Comparison of ENCODE assay signal across 8 cellular contexts in genomic region chr1:173476197-173476663, GRCh38. TPM values are rescaled to one million over a fixed set of nuclear protein-coding genes. Genes with fewer than 3 reads are reported as not detected.
DNase-seq lines count a peak whose midpoint lies in the region; ATAC-seq and TF ChIP-seq lines count a peak whose summit lies in the region.

No MANE protein-coding gene starts in this region.

- peaks cover 11% of the 10 kb centered on the region for H3K9me3 Mint-ChIP-seq in GM23338
- H3K9me3 Mint-ChIP-seq in T-cell: peaks cover 0 to 8% (median 0%) of the 10 kb centered on the region in 3 donors

- H3K27me3 Mint-ChIP-seq in GM23338 (ENCODE audit: insufficient read depth, low read depth, poor library complexity): peaks cover 5% of the 10 kb centered on the region
- H3K27me3 Mint-ChIP-seq in T-cell: no peaks in the 10 kb centered on the region

- peak overlapping the region; percentile 93 for H3K27ac ChIP-seq in GM23338 (ENCODE audit: low read depth)

- CTCF ChIA-PET in T-cell (lab: Charles Lee): interaction anchor here (0.6 to 2.1 kb wide), 6 partner anchors 45 to 742 kb away, joined by 3 to 7 read pairs (median 4); partner anchors contain the start of genes CENPL (in 1 of the 2) and DARS2 (in 1 of the 2)

- 0 out of 2 replicates have a peak, but pooled peaks cover 4% of the 10 kb centered on the region for H3K9me2 ChIP-seq in GM23338 (ENCODE audit: insufficient read depth)

- H3K27me3 ChIP-seq in GM23338 (ENCODE audit: insufficient read depth): no peaks in the 10 kb centered on the region

- H3K4me3 ChIP-seq in GM23338 (peak overlapping the region; percentile 92), fibroblast of the aortic adventitia (ENCODE audit: low read depth, low read length) (peak overlapping the region; percentile 85), skeletal muscle cell (ENCODE audit: low read depth, low read length) (peak overlapping the region; percentile 68)

- no peaks in the 10 kb centered on the region for H3F3A ChIP-seq in GM23338 (replicated peaks; ENCODE audit: low read depth)

- H4K20me1 ChIP-seq in GM23338 (replicated peaks; ENCODE audit: insufficient read depth): peaks cover 30% of the 10 kb centered on the region

- peaks cover 31% of the 10 kb centered on the region for H3K4me1 ChIP-seq in GM23338 (ENCODE audit: insufficient read depth)

- H3K36me3 Mint-ChIP-seq in GM23338 (ENCODE audit: low read depth): peaks cover 60% of the 10 kb centered on the region
- H3K36me3 Mint-ChIP-seq in T-cell: peaks cover 39% of the 10 kb centered on the region

- H3K27ac Mint-ChIP-seq in GM23338: no peak overlapping the region
- H3K27ac Mint-ChIP-seq in T-cell: peak overlapping the region; percentile 33 to 46

- TF ChIP-seq CTCF in GM23338 (conservative IDR thresholded peaks at IDR 0.05; ENCODE audit: low read depth in 2 of 2) (no peak), fibroblast of the aortic adventitia (IDR thresholded peaks at IDR 0.05; ENCODE audit: insufficient read depth, low read length) (no peak)

- H3K4me3 Mint-ChIP-seq in GM23338 (peak overlapping the region; percentile 85), T-cell (peak overlapping the region; percentile 84 to 90 (median 85))

- H2AFZ ChIP-seq in GM23338: peak overlapping the region; percentile 87

- ATAC-seq in GM23338 (no peak), T-cell (replicated peaks in 1 of 4) (peak in 1 of 4 experiments; percentile 0), GM18861 (IDR thresholded peaks at IDR 0.05; ENCODE audit: unreplicated experiment) (no peak), left colon (no peak)

- peak overlapping the region; percentile 94 for H3K4me2 ChIP-seq in GM23338

- H3K4me1 Mint-ChIP-seq in GM23338 (peaks cover 24% of the 10 kb centered on the region), T-cell (peaks cover 60 to 68% (median 63%) of the 10 kb centered on the region in 3 donors)

- H3K36me3 ChIP-seq in GM23338 (ENCODE audit: insufficient read depth): peaks cover 34% of the 10 kb centered on the region

- POLR2A ChIA-PET in T-cell (lab: Charles Lee): interaction anchor here in 1 of 2 donors (1.0 to 1.2 kb wide), 2 partner anchors 239 to 392 kb away, joined by 5 read pairs; partner anchors contain the start of genes GAS5, KLHL20 and ZBTB37

- intact Hi-C loops in left colon (cut with DNase I, micrococcal nuclease): loop anchor here in 1 of 2 donors (5.0 kb wide), 1 partner anchor 44 kb away; no protein-coding TSS in a partner anchor

- peaks cover 81% of the 10 kb centered on the region for H3K79me2 ChIP-seq in GM23338 (replicated peaks; ENCODE audit: insufficient read depth)

- DNase-seq in GM23338 (ENCODE audit: low spot score) (no peak), T-cell (no peak), fibroblast of the aortic adventitia (ENCODE audit: low read depth) (no peak), skeletal muscle cell (ENCODE audit: low read depth) (no peak), left colon (no peak), NCI-H2029 treated with DMSO at 0.1 percent for 48 hours (lab: John Stamatoyannopoulos, UW) (no peak), NCI-H2171 treated with DMSO at 0.1 percent for 48 hours (lab: John Stamatoyannopoulos, UW) (no peak)

TF ChIP-seq in GM23338, 12 proteins besides CTCF, POLR2A, EP300 and RAD21 (continues in another document):
- TF ChIP-seq NANOG (IDR thresholded peaks at IDR 0.05; ENCODE audit: borderline replicate concordance) (no peak), EZH2 (IDR thresholded peaks at IDR 0.05; ENCODE audit: low read depth, unreplicated experiment) (no peak), CREB1 (CRISPR knock-in tag; IDR thresholded peaks at IDR 0.05; ENCODE audit: low read depth) (no peak), ZNF462 (CRISPR knock-in tag; IDR thresholded peaks at IDR 0.05) (no peak), ETS1 (IDR thresholded peaks at IDR 0.05) (no peak), POLR2AphosphoS5 (IDR thresholded peaks at IDR 0.05; ENCODE audit: low read depth) (no peak), STAT1 (IDR thresholded peaks at IDR 0.05; ENCODE audit: unreplicated experiment) (no peak), EZH2phosphoT487 (IDR thresholded peaks at IDR 0.05; ENCODE audit: unreplicated experiment) (no peak), ZNF331 (CRISPR knock-in tag; IDR thresholded peaks at IDR 0.05; ENCODE audit: low read depth) (no peak), JUNB (IDR thresholded peaks at IDR 0.05; ENCODE audit: unreplicated experiment) (no peak)

RNA-seq across cellular contexts. Expression of gene PRDX6, which starts 0.9 kb away (rescaled TPM):
- total RNA-seq in GM23338 (2014; rRNA removed; shearing (Covaris generic)): 448 and 516 TPM in 2 replicates
- polyA plus RNA-seq in GM23338 (2016; fragmentation: Nextera tagmentation; extraction: Ambion mirVana): 726 and 746 TPM in 2 replicates
- 100 to 1,000 TPM in 2 of 5 donors, 10 to 100 TPM in 3; 70.7 to 108 (median 98.3) TPM for total RNA-seq in T-cell
- 185 and 278 TPM in 2 replicates for total RNA-seq in fibroblast of the aortic adventitia (ENCODE audit: low replicate concordance)
- total RNA-seq in left colon: 100 to 1,000 TPM; 680 to 788 TPM
